Comparison of ENCODE assay signal across 7 cellular contexts in genomic region chr4:122368786-122369185, GRCh38. TPM values are rescaled to one million over a fixed set of nuclear protein-coding genes. Genes with fewer than 3 reads are reported as not detected.
"Had no signal": no experiment of that assay in that cellular context is flagged by ENCODE, and none has a peak within 500 bp of the region (broad histone marks: within the 10 kb centered on the region; RNA-seq: fewer than 3 reads in every experiment).

No MANE protein-coding gene starts in this region.

RNA-seq across cellular contexts. Expression of gene ADAD1, which starts 10.0 kb away (rescaled TPM):
- total RNA-seq: GM23248, GM23338, H1, H4, H7, H9, HFFc6 had no signal
- polyA plus RNA-seq: GM23248, GM23338, H1 had no signal
